Comparison of ENCODE assay signal across 12 cellular contexts in genomic region chr3:187567741-187568140, GRCh38.
DNase-seq lines count a peak whose midpoint lies in the region.
"Had no signal": no experiment of that assay in that cellular context is flagged by ENCODE, and none has a peak within 500 bp of the region (broad histone marks: within the 10 kb centered on the region; RNA-seq: fewer than 3 reads in every experiment).

No MANE protein-coding gene starts in this region.

- DNase-seq in H4 (ENCODE audit: low spot score) (peak; percentile 58), SW480 (ENCODE audit: low spot score) (peak; percentile 7), glomerular visceral epithelial cell (ENCODE audit: extremely low spot score) (peak; percentile 82), SKM-1 (lab: John Stamatoyannopoulos, UW; ENCODE audit: unreplicated experiment) (no peak)
- no peak for DNase-seq in activated CD8-positive, alpha-beta memory T cell treated with anti-CD3 and anti-CD28 coated beads, Interleukin-2, amount 50 U/mL, for 4 hours
- no peak for DNase-seq in activated T-cell treated with anti-CD3 and anti-CD28 coated beads, Interleukin-2, amount 50 U/mL, for 24 hours
- DNase-seq: activated CD4-positive, alpha-beta T cell treated with anti-CD3 and anti-CD28 coated beads for 1 hour; activated naive CD4-positive, alpha-beta T cell treated with Interleukin-2 at 50 U/mL for 16 hours; effector memory CD4-positive, alpha-beta T cell; islet precursor cell; NCI-H1694 had no signal

- H3K27me3 ChIP-seq in skeletal muscle satellite cell (ENCODE audit: control insufficient read depth, insufficient read depth, low read length): no peaks in the 10 kb centered on the region

- peaks cover 39% of the 10 kb centered on the region for H3K4me1 ChIP-seq in skeletal muscle satellite cell (ENCODE audit: control insufficient read depth, insufficient read depth, low read length)

- H3K9me3 Mint-ChIP-seq in activated T-cell treated with anti-CD3 and anti-CD28 coated beads, Interleukin-2, amount 50 U/mL, for 24 hours: no peaks in the 10 kb centered on the region

- no peaks in the 10 kb centered on the region for H3K4me1 Mint-ChIP-seq in activated T-cell treated with anti-CD3 and anti-CD28 coated beads, Interleukin-2, amount 50 U/mL, for 24 hours (ENCODE audit: low read depth)

- no peaks in the 10 kb centered on the region for H3K36me3 Mint-ChIP-seq in activated T-cell treated with anti-CD3 and anti-CD28 coated beads, Interleukin-2, amount 50 U/mL, for 24 hours (ENCODE audit: low read depth)

- H3K27me3 Mint-ChIP-seq in activated T-cell treated with anti-CD3 and anti-CD28 coated beads, Interleukin-2, amount 50 U/mL, for 24 hours: peaks cover 43% of the 10 kb centered on the region

- no peaks in the 10 kb centered on the region for H3K36me3 ChIP-seq in skeletal muscle satellite cell (ENCODE audit: insufficient read depth, low read length)

- H3K9me3 ChIP-seq in skeletal muscle satellite cell (replicated peaks; ENCODE audit: low read length): no peaks in the 10 kb centered on the region

- H3K4me2 ChIP-seq in skeletal muscle satellite cell (ENCODE audit: low read length): peak overlapping the region; percentile 24

- H3K4me3 ChIP-seq in skeletal muscle satellite cell (ENCODE audit: low read length): peak overlapping the region; percentile 4

- no peak overlapping the region for H3K4me3 Mint-ChIP-seq in activated T-cell treated with anti-CD3 and anti-CD28 coated beads, Interleukin-2, amount 50 U/mL, for 24 hours

- H3K9ac ChIP-seq in skeletal muscle satellite cell (ENCODE audit: low read depth, low read length): peak overlapping the region; percentile 72

- no peak overlapping the region for H3K27ac Mint-ChIP-seq in activated T-cell treated with anti-CD3 and anti-CD28 coated beads, Interleukin-2, amount 50 U/mL, for 24 hours

Comparison
In these comparisons a context has a peak if more than half of its experiments do, and no peak if none do; other contexts are left out.
1. DNase-seq: peak in H4 (single experiment), SW480 (single experiment) and glomerular visceral epithelial cell (single experiment); none in activated CD8-positive, alpha-beta memory T cell treated with anti-CD3 and anti-CD28 coated beads, Interleukin-2, amount 50 U/mL, for 4 hours (single experiment), SKM-1 (single experiment) and activated T-cell treated with anti-CD3 and anti-CD28 coated beads, Interleukin-2, amount 50 U/mL, for 24 hours (single experiment).